Comparison of ENCODE assay signal across 14 cellular contexts in the genomic region with DNA sequence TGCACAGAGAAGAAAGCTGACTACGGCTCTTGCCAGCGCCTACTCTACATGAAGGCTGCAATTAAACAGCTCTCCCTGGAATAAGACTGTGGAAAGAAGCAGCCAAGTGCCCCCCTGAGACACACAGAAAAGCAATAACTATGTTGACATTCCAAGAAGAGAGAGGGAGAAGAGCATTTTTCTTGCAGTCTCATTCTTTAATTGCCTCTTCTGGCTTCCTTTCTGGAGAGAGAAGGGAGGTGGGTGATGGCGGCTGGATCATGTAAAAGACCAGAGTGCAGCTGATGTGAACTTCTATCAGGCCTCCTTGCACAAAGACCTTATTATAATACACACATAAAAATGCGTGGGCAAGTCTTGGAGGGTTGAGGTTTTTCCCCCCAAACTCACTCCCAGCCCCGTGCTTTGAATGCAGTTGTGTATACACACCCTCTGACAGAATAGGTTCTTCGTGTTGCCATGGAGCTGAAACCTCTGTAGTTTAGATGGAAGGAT. TPM values are rescaled to one million over a fixed set of nuclear protein-coding genes. Genes with fewer than 3 reads are reported as not detected.
A peak's percentile ranks its signal among the peaks of the same experiment; 100 is the strongest.
DNase-seq lines count a peak whose midpoint lies in the region; ATAC-seq and TF ChIP-seq lines count a peak whose summit lies in the region.
"Had no signal": no experiment of that assay in that cellular context is flagged by ENCODE, and none has a peak within 500 bp of the region (broad histone marks: within the 10 kb centered on the region; RNA-seq: fewer than 3 reads in every experiment).

No MANE protein-coding gene starts in this region.

- 89 to 100% methylated on average over 1 to 4 of the region's 6 CpGs for WGBS in mesodermal cell (ENCODE audit: insufficient coverage in 2 of 2), 2 experiments
- WGBS in thymus: 49% methylated on average over 6 of the region's 6 CpGs

- H3K4me3 ChIP-seq in right atrium auricular region (no peak overlapping the region), mesodermal cell (ENCODE audit: extremely low read depth, insufficient read depth, low read length, poor library complexity, severe bottlenecking) (no peak overlapping the region), thymus (ENCODE audit: low read length) (no peak overlapping the region), MG63 (no peak overlapping the region)
- H3K4me3 ChIP-seq: BLaER1, SJCRH30, upper lobe of left lung had no signal

- H3K36me3 ChIP-seq in right atrium auricular region: no peaks in the 10 kb centered on the region
- no peaks in the 10 kb centered on the region for H3K36me3 ChIP-seq in mesodermal cell (ENCODE audit: control insufficient read depth, insufficient read depth, low read length)
- H3K36me3 ChIP-seq in thymus (ENCODE audit: control insufficient read depth, insufficient read depth): no peaks in the 10 kb centered on the region
- peaks cover 6% of the 10 kb centered on the region; the same call in 1 of the 2 replicates for H3K36me3 ChIP-seq in MG63
- H3K36me3 ChIP-seq: SJCRH30, upper lobe of left lung had no signal

- H3K4me1 ChIP-seq in right atrium auricular region (peaks cover 0 to 28% of the 10 kb centered on the region in 2 donors), mesodermal cell (ENCODE audit: control insufficient read depth, insufficient read depth, low read length, poor library complexity, severe bottlenecking) (peaks cover 25% of the 10 kb centered on the region), thymus (ENCODE audit: control insufficient read depth, insufficient read depth, low read length) (peaks cover 9% of the 10 kb centered on the region)

- no peak for DNase-seq in Right ventricle myocardium inferior (ENCODE audit: missing footprints)
- no peak for DNase-seq in right atrium auricular region (ENCODE audit: low spot score)
- DNase-seq in astrocyte of the hippocampus (ENCODE audit: low read depth, low spot score): peak; percentile 58
- no peak for DNase-seq in MG63
- DNase-seq in progenitor cell of endocrine pancreas (ENCODE audit: low spot score, unreplicated experiment): no peak
- DNase-seq in NCI-H226: no peak
- DNase-seq: NCI-H526; SJCRH30; stimulated activated CD4-positive, alpha-beta T cell treated with anti-CD3 and anti-CD28 coated beads, Interleukin-4, amount 100 ng/mL, for 1 hour; upper lobe of left lung had no signal

- H3K4me3 Mint-ChIP-seq in progenitor cell of endocrine pancreas (ENCODE audit: low read depth): no peak overlapping the region
- H3K4me3 Mint-ChIP-seq: dendritic cell treated with granulocyte-macrophage colony-stimulating factor and Interleukin-4, amounts not matched to agents 40 ng/mL and 50 ng/mL, for 4 days had no signal

- H3K27me3 Mint-ChIP-seq in progenitor cell of endocrine pancreas: no peaks in the 10 kb centered on the region
- H3K27me3 Mint-ChIP-seq: dendritic cell treated with granulocyte-macrophage colony-stimulating factor and Interleukin-4, amounts not matched to agents 40 ng/mL and 50 ng/mL, for 4 days had no signal

- no peaks in the 10 kb centered on the region for H3K9me3 Mint-ChIP-seq in progenitor cell of endocrine pancreas (ENCODE audit: low read depth)
- H3K9me3 Mint-ChIP-seq: dendritic cell treated with granulocyte-macrophage colony-stimulating factor and Interleukin-4, amounts not matched to agents 40 ng/mL and 50 ng/mL, for 4 days had no signal

- intact Hi-C loops in Right ventricle myocardium inferior (cut with DNase I): no loop called here

- H3K27me3 ChIP-seq in right atrium auricular region (no peaks in the 10 kb centered on the region), thymus (ENCODE audit: control insufficient read depth, insufficient read depth) (no peaks in the 10 kb centered on the region), MG63 (no peaks in the 10 kb centered on the region)
- H3K27me3 ChIP-seq: BLaER1, SJCRH30, upper lobe of left lung had no signal

- peak; percentile 51 for ATAC-seq in Right ventricle myocardium inferior

- no peak overlapping the region for H3K27ac Mint-ChIP-seq in progenitor cell of endocrine pancreas
- H3K27ac Mint-ChIP-seq: dendritic cell treated with granulocyte-macrophage colony-stimulating factor and Interleukin-4, amounts not matched to agents 40 ng/mL and 50 ng/mL, for 4 days had no signal

- no peaks in the 10 kb centered on the region for H3K9me3 ChIP-seq in right atrium auricular region
- H3K9me3 ChIP-seq in mesodermal cell (ENCODE audit: control insufficient read depth, low read length): no peaks in the 10 kb centered on the region
- H3K9me3 ChIP-seq in thymus (ENCODE audit: control insufficient read depth): no peaks in the 10 kb centered on the region
- no peaks in the 10 kb centered on the region for H3K9me3 ChIP-seq in MG63
- H3K9me3 ChIP-seq: BLaER1, SJCRH30, upper lobe of left lung had no signal

- peaks cover 2% of the 10 kb centered on the region for H3K36me3 Mint-ChIP-seq in progenitor cell of endocrine pancreas (ENCODE audit: insufficient read depth)

- peaks cover 31% of the 10 kb centered on the region for H3K4me1 Mint-ChIP-seq in progenitor cell of endocrine pancreas (ENCODE audit: low read depth)

- H3K27ac ChIP-seq in right atrium auricular region (peak overlapping the region in 1 of 2 donors; percentile 2), mesodermal cell (ENCODE audit: low read depth, low read length, severe bottlenecking) (peak overlapping the region; percentile 30), thymus (ENCODE audit: low read depth) (peak overlapping the region; percentile 81)
- H3K27ac ChIP-seq: BLaER1, SJCRH30, upper lobe of left lung had no signal

- no peak for TF ChIP-seq CTCF in right atrium auricular region (IDR thresholded peaks at IDR 0.05)
- no peak for TF ChIP-seq CTCF in progenitor cell of endocrine pancreas (IDR thresholded peaks at IDR 0.05; ENCODE audit: unreplicated experiment)

RNA-seq across cellular contexts. Expression of gene HIVEP2, which starts 44.5 kb away (rescaled TPM):
- total RNA-seq in Right ventricle myocardium inferior (12.6 TPM), right atrium auricular region (10 to 100 TPM; 19.2 to 28.6 TPM), progenitor cell of endocrine pancreas (9.7 and 11.8 TPM in 2 replicates)
- 7.7 TPM for polyA plus RNA-seq in mesodermal cell (2013, experiment 1 of 2)
- polyA plus RNA-seq in mesodermal cell (2013, experiment 2 of 2): 6.6 TPM
- 11.6 TPM for polyA plus RNA-seq in thymus
- 2.4 and 3.1 TPM in 2 replicates for total RNA-seq in MG63 (2014; rRNA removed; shearing (Covaris generic); ENCODE audit: low replicate concordance)
